In genomic region chr6:33521790-33522091, GRCh38 we compare ENCODE assay signal across 28 cellular contexts.
"Had no signal": no experiment of that assay in that cellular context is flagged by ENCODE, and none has a peak within 500 bp of the region (broad histone marks: within the 10 kb centered on the region; RNA-seq: fewer than 3 reads in every experiment).

No MANE protein-coding gene starts in this region.

- ATAC-seq: gastrocnemius medialis; left cardiac atrium; left lung; naive thymus-derived CD4-positive, alpha-beta T cell; psoas muscle; right cardiac atrium; stimulated activated naive CD8-positive, alpha-beta T cell treated with anti-CD3 and anti-CD28 coated beads, Interleukin-15, Interleukin-2, amounts not matched to agents 100 U/mL and 50 U/mL, for 24 hours had no signal

- H3K9me3 ChIP-seq: gastrocnemius medialis, left lung, ovary, psoas muscle, thoracic aorta, tibial nerve, upper lobe of left lung had no signal

- H3K36me3 ChIP-seq: gastrocnemius medialis, left lung, ovary, spleen, thoracic aorta, tibial nerve, upper lobe of left lung had no signal

- H3K27me3 ChIP-seq: gastrocnemius medialis, hepatocyte, left lung, ovary, tibial nerve, upper lobe of left lung had no signal

- H3K4me1 ChIP-seq: gastrocnemius medialis, left lung, psoas muscle, spleen, tibial nerve, upper lobe of left lung had no signal

- H3K27ac ChIP-seq: dorsolateral prefrontal cortex, gastrocnemius medialis, hepatocyte, left lung, ovary, psoas muscle, skin epidermis, spleen, thoracic aorta, tibial nerve, upper lobe of left lung had no signal

- FAIRE-seq: colon, islet of Langerhans, urothelium cell line had no signal

- H3K4me2 ChIP-seq: hepatocyte had no signal

- H3K4me3 ChIP-seq: dorsolateral prefrontal cortex, gastrocnemius medialis, hepatocyte, left lung, ovary, psoas muscle, skin epidermis, spleen, thoracic aorta, tibial nerve, upper lobe of left lung had no signal

- H3K79me2 ChIP-seq: hepatocyte had no signal

- DNase-seq: dorsolateral prefrontal cortex; effector CD4-positive, alpha-beta T cell; foreskin fibroblast; gastrocnemius medialis; head of caudate nucleus; left cardiac atrium; mammary epithelial cell; mesendoderm; midbrain; naive thymus-derived CD4-positive, alpha-beta T cell; occipital lobe; ovary; posterior cingulate gyrus; psoas muscle; right cardiac atrium; spleen; stimulated activated CD4-positive, alpha-beta T cell treated with anti-CD3 and anti-CD28 coated beads, Interleukin-4, amount 100 ng/mL, for 4 hours; stimulated activated naive CD8-positive, alpha-beta T cell treated with anti-CD3 and anti-CD28 coated beads, Interleukin-15, Interleukin-2, amounts not matched to agents 100 U/mL and 50 U/mL, for 24 hours; substantia nigra had no signal

- H2AFZ ChIP-seq: hepatocyte had no signal
